ENCODE assay signal across 12 cellular contexts in the genomic region with DNA sequence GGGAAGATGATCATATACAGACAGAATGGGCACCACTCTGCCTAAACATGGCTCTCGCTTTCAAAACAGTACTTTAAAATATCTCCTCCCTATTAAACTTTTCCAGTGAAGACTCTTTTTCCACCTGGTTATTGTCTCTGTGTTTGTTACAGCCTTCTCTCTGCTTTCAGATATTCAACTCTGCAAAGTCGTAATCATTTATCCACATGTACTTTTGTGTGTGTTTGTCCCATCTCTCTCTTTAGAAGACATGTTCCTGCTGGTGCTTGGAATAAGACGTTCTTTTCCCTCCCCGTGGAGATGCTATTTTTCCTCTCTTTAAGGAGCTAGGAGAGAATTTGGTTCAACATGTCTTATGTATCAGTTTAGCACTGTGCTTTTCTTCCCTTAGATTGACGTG. TPM values are rescaled to one million over a fixed set of nuclear protein-coding genes. Genes with fewer than 3 reads are reported as not detected.
A peak's percentile ranks its signal among the peaks of the same experiment; 100 is the strongest.
DNase-seq lines count a peak whose midpoint lies in the region; ATAC-seq and TF ChIP-seq lines count a peak whose summit lies in the region.
"Had no signal": no experiment of that assay in that cellular context is flagged by ENCODE, and none has a peak within 500 bp of the region (broad histone marks: within the 10 kb centered on the region; RNA-seq: fewer than 3 reads in every experiment).

No MANE protein-coding gene starts in this region.

- H3K27ac ChIP-seq in VCaP (peak overlapping the region; percentile 31; the same call in 1 of the 2 replicates), dorsolateral prefrontal cortex (peak overlapping the region in 38 of 59 donors; percentile 1 to 83 (median 52)), muscle layer of colon (ENCODE audit: low read depth, low read length) (peak overlapping the region; percentile 50), tibial artery (peak overlapping the region; percentile 73 to 76), left ventricle myocardium inferior (replicated peaks) (no peak overlapping the region)

- H3K4me1 ChIP-seq in muscle layer of colon (ENCODE audit: insufficient read depth, low read length) = peaks cover 56% of the 10 kb centered on the region
- H3K4me1 ChIP-seq in tibial artery = peaks cover 0 to 90% (median 48%) of the 10 kb centered on the region in 4 donors
- peaks cover 32% of the 10 kb centered on the region for H3K4me1 ChIP-seq in left ventricle myocardium inferior

- H3K9me3 ChIP-seq in muscle layer of colon (ENCODE audit: low read length) (no peaks in the 10 kb centered on the region), tibial artery (no peaks in the 10 kb centered on the region), left ventricle myocardium inferior (replicated peaks) (no peaks in the 10 kb centered on the region)

- TF ChIP-seq CTCF in VCaP (conservative IDR thresholded peaks at IDR 0.05) (no peak), dorsolateral prefrontal cortex (IDR thresholded peaks at IDR 0.05 in 54 of 56, conservative IDR thresholded peaks at IDR 0.05 in 2 of 56; ENCODE audit: low read depth in 1 of 56, partially characterized antibody in 56 of 56) (no peak), tibial artery (IDR thresholded peaks at IDR 0.05) (no peak), left ventricle myocardium inferior (IDR thresholded peaks at IDR 0.05; ENCODE audit: borderline replicate concordance) (no peak)

- H3K36me3 ChIP-seq in muscle layer of colon (ENCODE audit: insufficient read depth, low read length) (no peaks in the 10 kb centered on the region), tibial artery (no peaks in the 10 kb centered on the region), left ventricle myocardium inferior (no peaks in the 10 kb centered on the region)

- H3K27me3 ChIP-seq in dorsolateral prefrontal cortex (no peaks in the 10 kb centered on the region), muscle layer of colon (ENCODE audit: control insufficient read depth in 1 of 2, insufficient read depth in 2 of 2, low read length in 2 of 2) (no peaks in the 10 kb centered on the region), tibial artery (no peaks in the 10 kb centered on the region), left ventricle myocardium inferior (ENCODE audit: low read depth) (no peaks in the 10 kb centered on the region)

- no peak for ATAC-seq in activated naive CD4-positive, alpha-beta T cell treated with anti-CD3 and anti-CD28 coated beads, Interleukin-2, amount 50 U/mL, for 72 hours
- ATAC-seq: HCT116 had no signal

- no peak overlapping the region for H3K27ac Mint-ChIP-seq in activated naive CD4-positive, alpha-beta T cell treated with anti-CD3 and anti-CD28 coated beads, Interleukin-2, amount 50 U/mL, for 72 hours
- H3K27ac Mint-ChIP-seq: CD4-positive, alpha-beta T cell had no signal

- intact Hi-C loops in dorsolateral prefrontal cortex (cut with DNase I) (no loop called here), tibial artery (cut with DNase I; ENCODE audit: low total_unique reads) (no loop called here), left ventricle myocardium inferior (cut with micrococcal nuclease) (no loop called here)

- H3K36me3 Mint-ChIP-seq in activated naive CD4-positive, alpha-beta T cell treated with anti-CD3 and anti-CD28 coated beads, Interleukin-2, amount 50 U/mL, for 72 hours = peaks cover 0 to 55% of the 10 kb centered on the region in 2 donors

- H3K9ac ChIP-seq in muscle layer of colon (ENCODE audit: low read length) = no peak overlapping the region

- no peak for DNase-seq in dorsolateral prefrontal cortex
- no peak for DNase-seq in tibial artery
- no peak for DNase-seq in activated naive CD4-positive, alpha-beta T cell treated with anti-CD3 and anti-CD28 coated beads, Interleukin-2, amount 50 U/mL, for 72 hours (ENCODE audit: low spot score in 2 of 2)
- DNase-seq in left ventricle myocardium inferior = no peak
- no peak for DNase-seq in occipital lobe (lab: John Stamatoyannopoulos, UW)
- DNase-seq: ACHN; Calu3; CD4-positive, alpha-beta T cell; DMS 273 treated with DMSO at 0.1 percent for 48 hours had no signal

- H3K9me3 Mint-ChIP-seq in activated naive CD4-positive, alpha-beta T cell treated with anti-CD3 and anti-CD28 coated beads, Interleukin-2, amount 50 U/mL, for 72 hours = no peaks in the 10 kb centered on the region
- H3K9me3 Mint-ChIP-seq: CD4-positive, alpha-beta T cell had no signal

- H3K4me3 ChIP-seq in dorsolateral prefrontal cortex (no peak overlapping the region), muscle layer of colon (ENCODE audit: low read depth in 1 of 2, low read length in 2 of 2) (no peak overlapping the region), tibial artery (no peak overlapping the region), left ventricle myocardium inferior (no peak overlapping the region)

RNA-seq across cellular contexts. Expression of a gene that starts 45.1 kb away (rescaled TPM):
- 10 to 100 TPM; 12.1 to 46.3 (median 20.4) TPM for total RNA-seq in dorsolateral prefrontal cortex
- total RNA-seq in activated naive CD4-positive, alpha-beta T cell treated with anti-CD3 and anti-CD28 coated beads, Interleukin-2, amount 50 U/mL, for 72 hours = 10 to 100 TPM; 15.2 to 80.7 TPM
- total RNA-seq in left ventricle myocardium inferior = 16.9 TPM
- total RNA-seq in occipital lobe = 3.0 TPM
